In the genomic region with DNA sequence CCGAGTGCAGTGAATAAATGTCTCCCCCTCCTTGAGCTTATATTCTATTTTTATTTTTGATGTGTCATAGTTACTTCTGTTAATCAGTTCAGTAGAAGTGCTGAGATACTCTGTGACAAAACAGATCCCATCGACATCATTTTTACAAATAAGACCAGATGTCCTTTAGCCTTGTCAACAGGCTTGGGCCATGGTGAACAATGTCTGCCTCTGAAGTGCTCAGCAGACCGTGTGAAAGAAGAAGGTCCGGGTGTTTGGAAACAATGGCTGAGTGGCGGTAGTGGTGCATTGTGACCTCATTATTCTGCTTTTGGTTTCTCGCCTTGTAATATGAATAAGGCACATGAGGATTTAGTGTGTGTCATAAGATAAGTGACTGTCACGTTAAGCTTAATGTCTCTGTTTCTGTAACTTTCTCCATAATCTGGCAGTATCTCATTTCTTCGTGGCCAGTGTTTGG, we compare ENCODE assay signal across 18 cellular contexts.
DNase-seq lines count a peak whose midpoint lies in the region; ATAC-seq and TF ChIP-seq lines count a peak whose summit lies in the region.
"Had no signal": no experiment of that assay in that cellular context is flagged by ENCODE, and none has a peak within 500 bp of the region (broad histone marks: within the 10 kb centered on the region; RNA-seq: fewer than 3 reads in every experiment).

No MANE protein-coding gene starts in this region.

- peaks cover 12% of the 10 kb centered on the region for H3K36me3 Mint-ChIP-seq in natural killer cell
- H3K36me3 Mint-ChIP-seq: activated naive CD8-positive, alpha-beta T cell treated with anti-CD3 and anti-CD28 coated beads, Interleukin-2, amount 10 ng/mL, durations not matched to agents 7 days and 5 days had no signal

- no peak for TF ChIP-seq POLR2A in Peyer's patch (IDR thresholded peaks at IDR 0.05)

- peak overlapping the region; percentile 4 to 18 for H3K27ac Mint-ChIP-seq in natural killer cell
- H3K27ac Mint-ChIP-seq: activated naive CD8-positive, alpha-beta T cell treated with anti-CD3 and anti-CD28 coated beads, Interleukin-2, amount 10 ng/mL, durations not matched to agents 7 days and 5 days; T-helper 1 cell treated with Interleukin-12 subunit alpha and Interleukin-12 subunit beta and Interleukin-4 antibody, amounts not matched to agents 30 μg/mL and 1 μg/mL, for 36 hours had no signal

- no peaks in the 10 kb centered on the region for H3K4me1 ChIP-seq in Peyer's patch
- H3K4me1 ChIP-seq: BE2C had no signal

- TF ChIP-seq CTCF in natural killer cell (IDR thresholded peaks at IDR 0.05) (no peak), Peyer's patch (IDR thresholded peaks at IDR 0.05) (no peak)

- ATAC-seq in natural killer cell, result peak in 2 of 3 donors; percentile 26 to 51
- ATAC-seq in HG03342 (IDR thresholded peaks at IDR 0.05; ENCODE audit: unreplicated experiment), result no peak

- intact Hi-C loops in natural killer cell (cut with micrococcal nuclease), result loop anchor here (10.0 kb wide), 2 partner anchors 148 to 1268 kb away; a partner anchor contains a TSS

- H3K4me1 Mint-ChIP-seq in natural killer cell, result peaks cover 0 to 11% of the 10 kb centered on the region in 2 donors
- H3K4me1 Mint-ChIP-seq: activated naive CD8-positive, alpha-beta T cell treated with anti-CD3 and anti-CD28 coated beads, Interleukin-2, amount 10 ng/mL, durations not matched to agents 7 days and 5 days had no signal

- CTCF ChIA-PET in HEK293T (lab: Yijun Ruan, JAX), result no interaction called here

- POLR2A ChIA-PET in HEK293T (lab: Yijun Ruan, JAX), result no interaction called here

- no peak overlapping the region for H3K4me3 ChIP-seq in Peyer's patch
- H3K4me3 ChIP-seq: thoracic aorta had no signal

- TF ChIP-seq RAD21 in Ishikawa (IDR thresholded peaks at IDR 0.05; ENCODE audit: low read depth), result no peak

- no peak overlapping the region for H3K27ac ChIP-seq in Peyer's patch
- H3K27ac ChIP-seq: thoracic aorta had no signal

- H3K27me3 Mint-ChIP-seq in natural killer cell (ENCODE audit: low read depth in 2 of 2), result no peaks in the 10 kb centered on the region

- no peak overlapping the region for H3K4me3 Mint-ChIP-seq in natural killer cell
- H3K4me3 Mint-ChIP-seq: activated naive CD8-positive, alpha-beta T cell treated with anti-CD3 and anti-CD28 coated beads, Interleukin-2, amount 10 ng/mL, durations not matched to agents 7 days and 5 days; T-helper 1 cell treated with Interleukin-12 subunit alpha and Interleukin-12 subunit beta and Interleukin-4 antibody, amounts not matched to agents 30 μg/mL and 1 μg/mL, for 36 hours had no signal

- DNase-seq in DMS153 (lab: John Stamatoyannopoulos, UW) (peak; percentile 86), SHP77 treated with DMSO at 0.1 percent for 48 hours (lab: John Stamatoyannopoulos, UW) (peak; percentile 80), natural killer cell (no peak), Peyer's patch (no peak), HEK293T (ENCODE audit: extremely low spot score) (no peak)
- DNase-seq: activated CD4-positive, CD25-positive, alpha-beta regulatory T cell treated with anti-CD3 and anti-CD28 coated beads, Interleukin-2, amount 50 U/mL, for 72 hours; activated naive CD8-positive, alpha-beta T cell treated with anti-CD3 and anti-CD28 coated beads, Interleukin-2, amount 10 ng/mL, durations not matched to agents 7 days and 5 days; activated T-cell treated with anti-CD3 and anti-CD28 coated beads, Interleukin-2, amount 50 U/mL, for 1 hour; BE2C; caudate nucleus; DND-41; effector memory CD4-positive, alpha-beta T cell; MM.1S; stimulated activated CD4-positive, alpha-beta T cell treated with anti-CD3 and anti-CD28 coated beads, Interleukin-15, amount 100 ng/mL, for 24 hours had no signal

- H3K9me3 ChIP-seq in Peyer's patch, result no peaks in the 10 kb centered on the region
- H3K9me3 ChIP-seq: BE2C, thoracic aorta had no signal

- H3K27me3 ChIP-seq in Peyer's patch, result no peaks in the 10 kb centered on the region

- H3K9me3 Mint-ChIP-seq in natural killer cell, result no peaks in the 10 kb centered on the region
- H3K9me3 Mint-ChIP-seq: activated naive CD8-positive, alpha-beta T cell treated with anti-CD3 and anti-CD28 coated beads, Interleukin-2, amount 10 ng/mL, durations not matched to agents 7 days and 5 days; T-helper 1 cell treated with Interleukin-12 subunit alpha and Interleukin-12 subunit beta and Interleukin-4 antibody, amounts not matched to agents 30 μg/mL and 1 μg/mL, for 36 hours had no signal

- TF ChIP-seq EP300 in Ishikawa (IDR thresholded peaks at IDR 0.05; ENCODE audit: borderline replicate concordance), result no peak

- peaks cover 0 to 29% (median 0%) of the 10 kb centered on the region in 3 donors for H3K36me3 ChIP-seq in Peyer's patch
- H3K36me3 ChIP-seq: BE2C, thoracic aorta had no signal

TF ChIP-seq in Ishikawa, 13 proteins besides CTCF, POLR2A, EP300 and RAD21:
- TF ChIP-seq CREB1 (IDR thresholded peaks at IDR 0.05; ENCODE audit: low read depth), result no peak
- TF ChIP-seq YY1 (IDR thresholded peaks at IDR 0.05; ENCODE audit: low read depth), result 0 out of 2 replicates have a peak, but pooled peaks have one; percentile 48
- TF ChIP-seq, protein P1, sequence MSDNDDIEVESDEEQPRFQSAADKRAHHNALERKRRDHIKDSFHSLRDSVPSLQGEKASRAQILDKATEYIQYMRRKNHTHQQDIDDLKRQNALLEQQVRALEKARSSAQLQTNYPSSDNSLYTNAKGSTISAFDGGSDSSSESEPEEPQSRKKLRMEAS (IDR thresholded peaks at IDR 0.05), result no peak
- TF ChIP-seq CEBPB (IDR thresholded peaks at IDR 0.05), result no peak

TF ChIP-seq in HEK293T, 16 proteins besides CTCF, POLR2A, EP300 and RAD21:
- TF ChIP-seq SUZ12 (IDR thresholded peaks at IDR 0.05) (no peak), TARDBP (IDR thresholded peaks at IDR 0.05) (no peak), FOXM1 (IDR thresholded peaks at IDR 0.05; ENCODE audit: borderline replicate concordance) (no peak), ZNF384 (IDR thresholded peaks at IDR 0.05) (no peak), FOXA1 (IDR thresholded peaks at IDR 0.05) (no peak), SP1 (IDR thresholded peaks at IDR 0.05) (no peak), CTBP1 (IDR thresholded peaks at IDR 0.05; ENCODE audit: borderline replicate concordance) (no peak), ARNT (IDR thresholded peaks at IDR 0.05) (no peak), NFRKB (IDR thresholded peaks at IDR 0.05) (no peak), FOXK2 (IDR thresholded peaks at IDR 0.05) (no peak), L3MBTL2 (conservative IDR thresholded peaks at IDR 0.05) (no peak), HDGF (IDR thresholded peaks at IDR 0.05; ENCODE audit: borderline replicate concordance) (no peak), BHLHE40 (IDR thresholded peaks at IDR 0.05; ENCODE audit: borderline replicate concordance) (no peak), ELF4 (IDR thresholded peaks at IDR 0.05) (no peak), LEF1 (IDR thresholded peaks at IDR 0.05; ENCODE audit: borderline replicate concordance) (no peak)
- TF ChIP-seq, protein P2, sequence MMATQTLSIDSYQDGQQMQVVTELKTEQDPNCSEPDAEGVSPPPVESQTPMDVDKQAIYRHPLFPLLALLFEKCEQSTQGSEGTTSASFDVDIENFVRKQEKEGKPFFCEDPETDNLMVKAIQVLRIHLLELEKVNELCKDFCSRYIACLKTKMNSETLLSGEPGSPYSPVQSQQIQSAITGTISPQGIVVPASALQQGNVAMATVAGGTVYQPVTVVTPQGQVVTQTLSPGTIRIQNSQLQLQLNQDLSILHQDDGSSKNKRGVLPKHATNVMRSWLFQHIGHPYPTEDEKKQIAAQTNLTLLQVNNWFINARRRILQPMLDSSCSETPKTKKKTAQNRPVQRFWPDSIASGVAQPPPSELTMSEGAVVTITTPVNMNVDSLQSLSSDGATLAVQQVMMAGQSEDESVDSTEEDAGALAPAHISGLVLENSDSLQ (IDR thresholded peaks at IDR 0.05), result no peak
TF ChIP-seq in HEK293T: peak in this region for 0.

Comparison
In these comparisons a context has a peak if more than half of its experiments do, and no peak if none do; other contexts are left out.
1. DNase-seq: peak in DMS153 (single experiment) and SHP77 treated with DMSO at 0.1 percent for 48 hours (single experiment); none in natural killer cell (single experiment), Peyer's patch (0 of 3) and HEK293T (single experiment).